15 cellular contexts compared by ENCODE assay signal in genomic region chr20:32832664-32833063, GRCh38. TPM values are rescaled to one million over a fixed set of nuclear protein-coding genes. Genes with fewer than 3 reads are reported as not detected.
DNase-seq lines count a peak whose midpoint lies in the region; ATAC-seq and TF ChIP-seq lines count a peak whose summit lies in the region.
"Had no signal": no experiment of that assay in that cellular context is flagged by ENCODE, and none has a peak within 500 bp of the region (broad histone marks: within the 10 kb centered on the region; RNA-seq: fewer than 3 reads in every experiment).

No MANE protein-coding gene starts in this region.

- H3K9me3 ChIP-seq in naive thymus-derived CD4-positive, alpha-beta T cell (ENCODE audit: control insufficient read depth in 2 of 3, low read length in 3 of 3), result no peaks in the 10 kb centered on the region
- H3K9me3 ChIP-seq in BE2C (no peaks in the 10 kb centered on the region), HAP-1 (no peaks in the 10 kb centered on the region)

- CTCF ChIA-PET in naive thymus-derived CD4-positive, alpha-beta T cell (lab: Charles Lee), result interaction anchor here (1.2 kb wide), 1 partner anchor 42 kb away, joined by 3 read pairs; no protein-coding TSS in a partner anchor

- peaks cover 8 to 59% of the 10 kb centered on the region in 2 donors for H3K4me1 ChIP-seq in naive thymus-derived CD4-positive, alpha-beta T cell (ENCODE audit: control insufficient read depth in 2 of 2, insufficient read depth in 2 of 2, low read length in 2 of 2)
- H3K4me1 ChIP-seq in BE2C (no peaks in the 10 kb centered on the region), HAP-1 (no peaks in the 10 kb centered on the region)

- intact Hi-C loops in naive thymus-derived CD4-positive, alpha-beta T cell (cut with micrococcal nuclease), result loop anchor here (2.0 to 5.0 kb wide), 2 partner anchors 14 to 40 kb away; partner anchors contain the start of gene MAPRE1 (in 1 of the 2)

- POLR2A ChIA-PET in naive thymus-derived CD4-positive, alpha-beta T cell (lab: Charles Lee), result interaction anchor here (0.7 to 2.1 kb wide), 4 partner anchors 10 to 36 kb away, joined by 3 to 10 read pairs (median 3); no protein-coding TSS in a partner anchor

- H3K27me3 ChIP-seq in naive thymus-derived CD4-positive, alpha-beta T cell (ENCODE audit: control insufficient read depth in 2 of 2, insufficient read depth in 2 of 2, low read length in 2 of 2), result no peaks in the 10 kb centered on the region
- no peaks in the 10 kb centered on the region for H3K27me3 ChIP-seq in BE2C
- no peaks in the 10 kb centered on the region for H3K27me3 ChIP-seq in HAP-1 (ENCODE audit: low read depth)
- H3K27me3 ChIP-seq: brain microvascular endothelial cell had no signal

- H3K4me3 Mint-ChIP-seq in stimulated activated naive CD8-positive, alpha-beta T cell treated with anti-CD3 and anti-CD28 coated beads, Interleukin-15, Interleukin-2, amounts not matched to agents 100 ng/mL and 50 ng/mL, for 24 hours, result peak overlapping the region; percentile 30
- H3K4me3 Mint-ChIP-seq in naive thymus-derived CD4-positive, alpha-beta T cell, result peak overlapping the region; percentile 61 to 82 (median 73)

- H3K36me3 ChIP-seq in naive thymus-derived CD4-positive, alpha-beta T cell (ENCODE audit: control insufficient read depth in 2 of 3, insufficient read depth in 3 of 3, low read length in 3 of 3), result peaks cover 10 to 28% (median 14%) of the 10 kb centered on the region in 3 experiments
- H3K36me3 ChIP-seq in BE2C (peaks cover 72% of the 10 kb centered on the region), HAP-1 (replicated peaks) (peaks cover 64% of the 10 kb centered on the region)

- H3K27ac Mint-ChIP-seq in stimulated activated naive CD8-positive, alpha-beta T cell treated with anti-CD3 and anti-CD28 coated beads, Interleukin-15, Interleukin-2, amounts not matched to agents 100 ng/mL and 50 ng/mL, for 24 hours, result peak overlapping the region; percentile 67
- peak overlapping the region; percentile 62 to 74 for H3K27ac Mint-ChIP-seq in activated naive CD4-positive, alpha-beta T cell treated with anti-CD3 and anti-CD28 coated beads, Interleukin-2, amount 50 U/mL, for 72 hours
- peak overlapping the region; percentile 46 to 93 (median 89) for H3K27ac Mint-ChIP-seq in naive thymus-derived CD4-positive, alpha-beta T cell

- in situ Hi-C loops in HAP-1 (cut with MboI; ENCODE audit: low sequenced_read_pairs), result no loop called here

- no peak overlapping the region for H3K27ac ChIP-seq in naive thymus-derived CD4-positive, alpha-beta T cell (ENCODE audit: low read depth, low read length)
- H3K27ac ChIP-seq: brain microvascular endothelial cell had no signal

- H3K36me3 Mint-ChIP-seq in stimulated activated naive CD8-positive, alpha-beta T cell treated with anti-CD3 and anti-CD28 coated beads, Interleukin-15, Interleukin-2, amounts not matched to agents 100 ng/mL and 50 ng/mL, for 24 hours (ENCODE audit: low read depth), result peaks cover 82% of the 10 kb centered on the region
- peaks cover 13 to 63% of the 10 kb centered on the region in 2 donors for H3K36me3 Mint-ChIP-seq in activated naive CD4-positive, alpha-beta T cell treated with anti-CD3 and anti-CD28 coated beads, Interleukin-2, amount 50 U/mL, for 72 hours
- H3K36me3 Mint-ChIP-seq in naive thymus-derived CD4-positive, alpha-beta T cell, result peaks cover 6 to 46% (median 29%) of the 10 kb centered on the region in 5 donors

- TF ChIP-seq CTCF in BE2C (IDR thresholded peaks at IDR 0.05; ENCODE audit: low read depth, low read length), result no peak

- peak overlapping the region; percentile 24 for H3K4me3 ChIP-seq in naive thymus-derived CD4-positive, alpha-beta T cell (ENCODE audit: low read length)
- H3K4me3 ChIP-seq in BE2C (ENCODE audit: low read depth, low read length) (no peak overlapping the region), HAP-1 (no peak overlapping the region)

- H3K27me3 Mint-ChIP-seq in stimulated activated naive CD8-positive, alpha-beta T cell treated with anti-CD3 and anti-CD28 coated beads, Interleukin-15, Interleukin-2, amounts not matched to agents 100 ng/mL and 50 ng/mL, for 24 hours, result no peaks in the 10 kb centered on the region
- H3K27me3 Mint-ChIP-seq in naive thymus-derived CD4-positive, alpha-beta T cell, result no peaks in the 10 kb centered on the region
- H3K27me3 Mint-ChIP-seq: IgD-negative memory B cell had no signal

- peaks cover 57% of the 10 kb centered on the region for H3K4me1 Mint-ChIP-seq in stimulated activated naive CD8-positive, alpha-beta T cell treated with anti-CD3 and anti-CD28 coated beads, Interleukin-15, Interleukin-2, amounts not matched to agents 100 ng/mL and 50 ng/mL, for 24 hours (ENCODE audit: low read depth)
- peaks cover 38 to 86% (median 81%) of the 10 kb centered on the region in 7 donors for H3K4me1 Mint-ChIP-seq in naive thymus-derived CD4-positive, alpha-beta T cell

- no peaks in the 10 kb centered on the region for H3K9me3 Mint-ChIP-seq in stimulated activated naive CD8-positive, alpha-beta T cell treated with anti-CD3 and anti-CD28 coated beads, Interleukin-15, Interleukin-2, amounts not matched to agents 100 ng/mL and 50 ng/mL, for 24 hours
- peaks cover 0 to 6% of the 10 kb centered on the region in 2 donors for H3K9me3 Mint-ChIP-seq in activated naive CD4-positive, alpha-beta T cell treated with anti-CD3 and anti-CD28 coated beads, Interleukin-2, amount 50 U/mL, for 72 hours
- H3K9me3 Mint-ChIP-seq in naive thymus-derived CD4-positive, alpha-beta T cell, result no peaks in the 10 kb centered on the region
- H3K9me3 Mint-ChIP-seq: IgD-negative memory B cell had no signal

- no peak for ATAC-seq in stimulated activated naive CD8-positive, alpha-beta T cell treated with anti-CD3 and anti-CD28 coated beads, Interleukin-15, Interleukin-2, amounts not matched to agents 100 U/mL and 50 U/mL, for 24 hours
- peak; percentile 39 to 54 for ATAC-seq in activated naive CD4-positive, alpha-beta T cell treated with anti-CD3 and anti-CD28 coated beads, Interleukin-2, amount 50 U/mL, for 72 hours
- peak; percentile 52 for ATAC-seq in naive thymus-derived CD4-positive, alpha-beta T cell
- ATAC-seq: sciatic nerve had no signal

- no peak for DNase-seq in stimulated activated naive CD8-positive, alpha-beta T cell treated with anti-CD3 and anti-CD28 coated beads, Interleukin-15, Interleukin-2, amounts not matched to agents 100 U/mL and 50 U/mL, for 24 hours
- DNase-seq in activated naive CD4-positive, alpha-beta T cell treated with anti-CD3 and anti-CD28 coated beads, Interleukin-2, amount 50 U/mL, for 72 hours (ENCODE audit: low spot score in 2 of 2), result no peak
- DNase-seq in naive thymus-derived CD4-positive, alpha-beta T cell, result peak in 4 of 9 donors; percentile 15 to 29 (median 24)
- DNase-seq in BE2C (no peak), NCI-H2107 treated with DMSO at 0.1 percent for 48 hours (lab: John Stamatoyannopoulos, UW; ENCODE audit: unreplicated experiment) (no peak), HAP-1 (ENCODE audit: low spot score in 2 of 2) (no peak)
- DNase-seq: brain microvascular endothelial cell, Calu3, dermis blood vessel endothelial cell, left colon, NCI-H2029 treated with DMSO at 0.1 percent for 48 hours, NCI-H510A had no signal

RNA-seq across cellular contexts. Expression of gene MAPRE1, which starts 12.9 kb away (rescaled TPM):
- total RNA-seq in activated naive CD4-positive, alpha-beta T cell treated with anti-CD3 and anti-CD28 coated beads, Interleukin-2, amount 50 U/mL, for 72 hours, result 100 to 1,000 TPM; 106 to 142 TPM
- 100 to 1,000 TPM in 3 of 5 experiments, 10 to 100 TPM in 2; 83.0 to 118 (median 107) TPM for total RNA-seq in naive thymus-derived CD4-positive, alpha-beta T cell
- 100 to 1,000 TPM in 1 of 2 donors, 10 to 100 TPM in 1; 91.3 to 105 TPM for polyA plus RNA-seq in naive thymus-derived CD4-positive, alpha-beta T cell
- 139 TPM for polyA plus RNA-seq in BE2C (2012; ENCODE audit: insufficient read depth, insufficient read length, low read depth)

RNA-seq across cellular contexts. Expression of gene EFCAB8, which starts 26.1 kb away (rescaled TPM):
- total RNA-seq in activated naive CD4-positive, alpha-beta T cell treated with anti-CD3 and anti-CD28 coated beads, Interleukin-2, amount 50 U/mL, for 72 hours, result under 1 TPM; 0.52 to 0.70 TPM
- 1 to 10 TPM in 3 of 5 experiments, under 1 TPM in 2; 0.46 to 2.8 (median 2.0) TPM for total RNA-seq in naive thymus-derived CD4-positive, alpha-beta T cell
- under 1 TPM in 1 of 2 donors, not detected in 1; 0.12 TPM for polyA plus RNA-seq in naive thymus-derived CD4-positive, alpha-beta T cell
- polyA plus RNA-seq in BE2C (2012; ENCODE audit: insufficient read depth, insufficient read length, low read depth), result not detected
- polyA plus RNA-seq: IgD-negative memory B cell had no signal
